ENCODE assay signal across 1 cellular context in genomic region chr19:18176367-18177310, GRCh38.
TF ChIP-seq lines count a peak whose summit lies in the region.

No MANE protein-coding gene starts in this region.

TF ChIP-seq in GM12878, 131 proteins besides CTCF, POLR2A, EP300 and RAD21:
- TF ChIP-seq ZNF217 (IDR thresholded peaks at IDR 0.05) (no peak), POLR2AphosphoS2 (IDR thresholded peaks at IDR 0.05; ENCODE audit: low read depth, low read length) (peak; percentile 50; the same call in 1 of the 2 replicates), NFYA (IDR thresholded peaks at IDR 0.05; ENCODE audit: borderline replicate concordance, low read depth, low read length) (no peak), STAT3 (IDR thresholded peaks at IDR 0.05; ENCODE audit: low read depth, low read length) (no peak)
